30 cellular contexts compared by ENCODE assay signal in the genomic region with DNA sequence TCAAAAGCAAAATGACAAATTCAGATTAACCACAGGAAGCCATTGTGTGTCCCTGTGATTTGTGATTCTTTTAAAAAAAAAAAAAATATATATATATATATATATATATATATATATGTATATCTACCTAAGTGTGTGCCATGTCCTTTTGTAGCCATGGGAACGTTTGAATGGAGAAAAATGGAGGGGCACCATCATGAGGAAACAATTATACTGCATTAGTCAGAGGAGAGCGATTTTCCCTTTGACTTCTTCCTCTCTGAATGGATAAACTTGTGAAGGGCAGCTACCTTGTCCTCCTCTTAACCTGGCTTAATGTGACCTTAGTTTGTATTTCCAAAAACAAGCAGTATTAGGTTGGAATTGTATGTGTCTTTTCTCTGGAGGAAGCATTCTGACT. TPM values are rescaled to one million over a fixed set of nuclear protein-coding genes. Genes with fewer than 3 reads are reported as not detected.
"Had no signal": no experiment of that assay in that cellular context is flagged by ENCODE, and none has a peak within 500 bp of the region (broad histone marks: within the 10 kb centered on the region; RNA-seq: fewer than 3 reads in every experiment).

No MANE protein-coding gene starts in this region.

- H3K27ac ChIP-seq: breast epithelium, esophagus squamous epithelium, gastrocnemius medialis, left ventricle myocardium inferior, right atrium auricular region, uterus had no signal

- DNase-seq: activated B cell treated with CpG ODN at 0.5 μM for 24 hours; activated CD4-positive, alpha-beta T cell treated with anti-CD3 and anti-CD28 coated beads, Interleukin-2, amount 50 U/mL, for 1 hour; activated CD8-positive, alpha-beta T cell treated with anti-CD3 and anti-CD28 coated beads for 36 hours; activated T-cell treated with anti-CD3 and anti-CD28 coated beads, Interleukin-2, amount 50 U/mL, for 4 hours; central memory CD4-positive, alpha-beta T cell; endodermal cell; esophagus squamous epithelium; gastrocnemius medialis; glutamatergic neuron; left ventricle myocardium inferior; mucosa of descending colon; stimulated activated CD4-positive, alpha-beta T cell treated with anti-CD3 and anti-CD28 coated beads, Interleukin-1b, Interleukin-23, amount 100 ng/mL, for 48 hours; stimulated activated CD4-positive, alpha-beta T cell treated with anti-CD3 and anti-CD28 coated beads, Interleukin-4, amount 100 ng/mL, for 4 hours; stimulated activated CD8-positive, alpha-beta memory T cell treated with anti-CD3 and anti-CD28 coated beads, Interleukin-4, amount 100 ng/mL, for 48 hours; stimulated activated naive CD8-positive, alpha-beta T cell treated with anti-CD3 and anti-CD28 coated beads, Interleukin-15, amount 100 ng/mL, for 72 hours; substantia nigra; uterus had no signal

- H3K9me3 ChIP-seq: breast epithelium, esophagus squamous epithelium, gastrocnemius medialis, left ventricle myocardium inferior, mucosa of descending colon, right atrium auricular region, uterus had no signal

- H3K4me2 ChIP-seq: smooth muscle cell had no signal

- ATAC-seq: activated CD8-positive, alpha-beta T cell treated with anti-CD3 and anti-CD28 coated beads for 36 hours; activated naive CD4-positive, alpha-beta T cell treated with anti-CD3 and anti-CD28 coated beads, Interleukin-2, amount 50 U/mL, for 72 hours; activated T-cell treated with anti-CD3 and anti-CD28 coated beads, Interleukin-2, amount 50 U/mL, for 4 hours; activated T-helper 17 cell treated with anti-CD3 and anti-CD28 coated beads, Interleukin-2, amount 50 U/mL, for 72 hours; gastrocnemius medialis; mucosa of descending colon; natural killer cell treated with Interleukin-12 subunit alpha and Interleukin-12 subunit beta and Interleukin-15 and Interleukin-18, amount 100 ng/mL, for 72 hours; stimulated activated memory B cell treated with anti-CD40 and anti-IgM and Interleukin-4, amounts not matched to agents 10 μg/mL and 1 μg/mL and 100 μg/mL, for 72 hours; stimulated activated naive CD8-positive, alpha-beta T cell treated with anti-CD3 and anti-CD28 coated beads, Interleukin-15, amount 100 ng/mL, for 72 hours had no signal

- H3K4me3 ChIP-seq: breast epithelium, esophagus squamous epithelium, gastrocnemius medialis, left ventricle myocardium inferior, mucosa of descending colon, right atrium auricular region, smooth muscle cell, uterus had no signal

- H3K36me3 ChIP-seq: breast epithelium, esophagus squamous epithelium, gastrocnemius medialis, left ventricle myocardium inferior, right atrium auricular region, uterus had no signal

- H3K4me1 ChIP-seq: breast epithelium, esophagus squamous epithelium, gastrocnemius medialis, left ventricle myocardium inferior, right atrium auricular region, uterus had no signal

- H3K27me3 ChIP-seq: esophagus squamous epithelium, gastrocnemius medialis, right atrium auricular region, uterus had no signal

RNA-seq across cellular contexts. Expression of a gene that starts 23.3 kb away (rescaled TPM):
- total RNA-seq: activated B cell treated with CpG ODN at 0.5 μM for 24 hours; activated CD8-positive, alpha-beta T cell treated with anti-CD3 and anti-CD28 coated beads for 36 hours; activated naive CD4-positive, alpha-beta T cell treated with anti-CD3 and anti-CD28 coated beads, Interleukin-2, amount 50 U/mL, for 72 hours; activated T-cell treated with anti-CD3 and anti-CD28 coated beads, Interleukin-2, amount 50 U/mL, for 4 hours; activated T-helper 17 cell treated with anti-CD3 and anti-CD28 coated beads, Interleukin-2, amount 50 U/mL, for 72 hours; breast epithelium; endodermal cell; esophagus squamous epithelium; gastrocnemius medialis; left ventricle myocardium inferior; lung microvascular endothelial cell; mesenteric fat pad; mucosa of descending colon; myocyte; natural killer cell treated with Interleukin-12 subunit alpha and Interleukin-12 subunit beta and Interleukin-15 and Interleukin-18, amount 100 ng/mL, for 72 hours; omental fat pad; pulmonary artery endothelial cell; right atrium auricular region; smooth muscle cell had no signal
- polyA plus RNA-seq: smooth muscle cell, thymus had no signal
